8 cellular contexts compared by ENCODE assay signal in the genomic region with DNA sequence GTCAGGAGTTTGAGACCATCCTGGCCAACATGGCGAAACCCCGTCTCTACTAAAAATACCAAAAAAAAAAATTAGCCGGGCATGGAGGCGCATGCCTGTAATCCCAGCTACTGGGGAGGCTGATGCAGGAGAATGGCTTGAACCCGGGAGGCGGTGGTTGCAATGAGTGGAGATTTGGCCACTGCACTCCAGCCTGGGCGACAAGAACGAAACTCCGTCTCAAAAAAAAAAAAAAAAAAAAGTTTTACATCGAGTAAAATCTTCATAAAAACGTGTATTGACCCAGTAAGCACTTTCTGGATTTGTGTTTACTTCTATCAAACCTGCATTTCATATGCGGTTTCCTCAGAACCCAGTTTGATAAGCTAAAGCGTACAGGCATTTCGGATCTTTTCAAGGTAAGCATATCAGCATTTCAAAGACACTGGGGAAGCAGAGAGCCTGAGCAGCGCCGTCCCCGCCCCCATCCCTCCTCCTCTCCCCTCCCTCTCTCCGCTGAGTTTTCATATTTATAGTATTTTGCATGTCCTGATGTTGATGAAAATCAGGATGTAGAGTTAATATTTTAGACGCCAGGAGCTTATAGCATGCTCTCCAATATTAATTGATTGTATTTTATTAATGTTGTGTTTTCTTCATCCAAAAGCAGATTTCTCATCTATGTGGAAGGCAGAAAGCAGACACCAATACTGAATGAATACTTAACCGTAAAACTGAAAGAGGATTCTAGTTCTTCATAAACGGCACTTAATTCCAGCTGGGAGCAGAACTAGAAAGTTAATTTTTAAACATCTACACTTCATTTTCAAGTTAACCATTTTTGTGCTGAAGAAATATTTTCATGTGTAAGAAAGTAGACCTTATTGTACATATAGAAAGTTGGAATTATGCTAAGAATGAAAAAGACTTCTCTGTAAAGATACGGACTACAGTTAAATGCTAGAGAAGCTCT. TPM values are rescaled to one million over a fixed set of nuclear protein-coding genes. Genes with fewer than 3 reads are reported as not detected.
DNase-seq lines count a peak whose midpoint lies in the region; ATAC-seq and TF ChIP-seq lines count a peak whose summit lies in the region.

No MANE protein-coding gene starts in this region.

- 12 to 17% methylated on average over 19 to 21 of the region's 22 CpGs for WGBS in esophagus squamous epithelium, 2 donors

- ATAC-seq in GM18498 (IDR thresholded peaks at IDR 0.05; ENCODE audit: unreplicated experiment) (no peak), GM21717 (IDR thresholded peaks at IDR 0.05; ENCODE audit: unreplicated experiment) (no peak), GM21737 (IDR thresholded peaks at IDR 0.05; ENCODE audit: unreplicated experiment) (no peak), GM19397 (IDR thresholded peaks at IDR 0.05; ENCODE audit: unreplicated experiment) (no peak)

- no peak for TF ChIP-seq POLR2A in esophagus squamous epithelium (IDR thresholded peaks at IDR 0.05)

- no peak for TF ChIP-seq CTCF in esophagus squamous epithelium (IDR thresholded peaks at IDR 0.05)

- H3K9ac ChIP-seq in rectal smooth muscle tissue (ENCODE audit: low read length), result no peak overlapping the region

- intact Hi-C loops in esophagus squamous epithelium (cut with DNase I), result no loop called here

- H3K4me3 ChIP-seq in esophagus squamous epithelium, result peak overlapping the region in 3 of 4 donors; percentile 18 to 52 (median 27)
- H3K4me3 ChIP-seq in rectal smooth muscle tissue (ENCODE audit: low read length), result peak overlapping the region; percentile 2

- no peaks in the 10 kb centered on the region for H3K9me3 ChIP-seq in esophagus squamous epithelium

- H3K4me1 ChIP-seq in esophagus squamous epithelium (peaks cover 0 to 13% (median 0%) of the 10 kb centered on the region in 3 donors), rectal smooth muscle tissue (ENCODE audit: control insufficient read depth, insufficient read depth, low read length) (no peaks in the 10 kb centered on the region)

- H3K36me3 ChIP-seq in esophagus squamous epithelium, result no peaks in the 10 kb centered on the region
- H3K36me3 ChIP-seq in rectal smooth muscle tissue (ENCODE audit: control insufficient read depth, insufficient read depth, low read length), result no peaks in the 10 kb centered on the region

- DNase-seq in Daoy (ENCODE audit: low read depth) (peak; percentile 50), NCI-H748 treated with DMSO at 0.1 percent for 48 hours (lab: John Stamatoyannopoulos, UW) (peak; percentile 30), esophagus squamous epithelium (lab: John Stamatoyannopoulos, UW) (no peak)

- H3K27ac ChIP-seq in esophagus squamous epithelium, result no peak overlapping the region
- no peak overlapping the region for H3K27ac ChIP-seq in rectal smooth muscle tissue (ENCODE audit: low read depth, low read length)

- H3K27me3 ChIP-seq in esophagus squamous epithelium (peaks cover 0 to 6% (median 0%) of the 10 kb centered on the region in 4 donors), rectal smooth muscle tissue (ENCODE audit: control insufficient read depth, insufficient read depth, low read length) (no peaks in the 10 kb centered on the region)

RNA-seq across cellular contexts. Expression of gene HIP1R, which starts 9.2 kb away (rescaled TPM):
- 17.5 and 20.6 TPM in 2 replicates for total RNA-seq in Daoy (2014; rRNA removed; shearing (Covaris generic))
- total RNA-seq in esophagus squamous epithelium, result 10 to 100 TPM; 27.3 to 46.3 (median 44.8) TPM

RNA-seq across cellular contexts. Expression of gene CCDC62, which starts 51.7 kb away (rescaled TPM):
- 0.51 and 1.7 TPM in 2 replicates for total RNA-seq in Daoy (2014; rRNA removed; shearing (Covaris generic))
- total RNA-seq in esophagus squamous epithelium, result under 1 TPM in 2 of 4 donors, not detected in 2; 0.13 to 0.76 TPM
